8 cellular contexts compared by ENCODE assay signal in genomic region chr7:26925768-26926167, GRCh38.
"Had no signal": no experiment of that assay in that cellular context is flagged by ENCODE, and none has a peak within 500 bp of the region (broad histone marks: within the 10 kb centered on the region; RNA-seq: fewer than 3 reads in every experiment).

No MANE protein-coding gene starts in this region.

- H3K36me3 ChIP-seq: HAP-1 had no signal

- DNase-seq: H7, HFFc6, KG1 had no signal

- H2AFZ ChIP-seq: GM23338 had no signal

- FAIRE-seq: H1 had no signal

- H3K4me2 ChIP-seq: GM23338 had no signal

- H3K27ac ChIP-seq: HL-60 had no signal

- ATAC-seq: GM23338, HCT116 had no signal

- H3K4me3 ChIP-seq: GM23338, HAP-1 had no signal

- H3K9me3 ChIP-seq: HAP-1 had no signal
